In genomic region chr6:166492092-166492491, GRCh38 we compare ENCODE assay signal across 31 cellular contexts.
"Had no signal": no experiment of that assay in that cellular context is flagged by ENCODE, and none has a peak within 500 bp of the region (broad histone marks: within the 10 kb centered on the region; RNA-seq: fewer than 3 reads in every experiment).

No MANE protein-coding gene starts in this region.

- H3K27ac Mint-ChIP-seq: activated CD4-positive, alpha-beta T cell treated with anti-CD3 and anti-CD28 coated beads for 36 hours; activated CD8-positive, alpha-beta memory T cell treated with anti-CD3 and anti-CD28 coated beads, Interleukin-2, amount 10 ng/mL, durations not matched to agents 7 days and 5 days; activated CD8-positive, alpha-beta T cell treated with anti-CD3 and anti-CD28 coated beads, Interleukin-2, amount 10 ng/mL, durations not matched to agents 7 days and 5 days; activated naive CD8-positive, alpha-beta T cell treated with anti-CD3 and anti-CD28 coated beads, Interleukin-2, amount 10 ng/mL, durations not matched to agents 7 days and 5 days; activated T-cell treated with anti-CD3 and anti-CD28 coated beads, Interleukin-2, amount 50 U/mL, for 72 hours; effector memory CD8-positive, alpha-beta T cell; stimulated activated effector memory CD8-positive, alpha-beta T cell treated with anti-CD3 and anti-CD28 coated beads, Interleukin-12 subunit alpha, Interleukin-12 subunit beta, amount 100 ng/mL, for 72 hours; stimulated activated naive CD8-positive, alpha-beta T cell treated with anti-CD3 and anti-CD28 coated beads, Interleukin-15, Interleukin-2, amounts not matched to agents 100 ng/mL and 50 ng/mL, for 24 hours; T-helper 2 cell treated with Interferon-gamma antibody and Interleukin-4, amounts not matched to agents 5 μg/mL and 100 μg/mL, for 36 hours had no signal

- ATAC-seq: activated CD4-positive, alpha-beta T cell treated with anti-CD3 and anti-CD28 coated beads for 36 hours; activated CD8-positive, alpha-beta memory T cell treated with anti-CD3 and anti-CD28 coated beads, Interleukin-2, amount 10 ng/mL, durations not matched to agents 7 days and 5 days; activated CD8-positive, alpha-beta T cell treated with anti-CD3 and anti-CD28 coated beads, Interleukin-2, amount 10 ng/mL, durations not matched to agents 7 days and 5 days; activated T-cell treated with anti-CD3 and anti-CD28 coated beads, Interleukin-2, amount 50 U/mL, for 72 hours; effector memory CD8-positive, alpha-beta T cell; esophagus mucosa; mucosa of descending colon; pancreas; sciatic nerve; stimulated activated effector memory CD8-positive, alpha-beta T cell treated with anti-CD3 and anti-CD28 coated beads, Interleukin-12 subunit alpha, Interleukin-12 subunit beta, amount 100 ng/mL, for 72 hours had no signal

- H3K27ac ChIP-seq: ascending aorta, brain microvascular endothelial cell, left ventricle myocardium inferior, pancreas, prostate gland, skin epidermis, thoracic aorta, uterus had no signal

- H3K36me3 ChIP-seq: brain microvascular endothelial cell, uterus had no signal

- H3K9me3 Mint-ChIP-seq: effector memory CD8-positive, alpha-beta T cell; stimulated activated effector memory CD8-positive, alpha-beta T cell treated with anti-CD3 and anti-CD28 coated beads, Interleukin-12 subunit alpha, Interleukin-12 subunit beta, amount 100 ng/mL, for 72 hours had no signal

- H3K36me3 Mint-ChIP-seq: stimulated activated effector memory CD8-positive, alpha-beta T cell treated with anti-CD3 and anti-CD28 coated beads, Interleukin-12 subunit alpha, Interleukin-12 subunit beta, amount 100 ng/mL, for 72 hours had no signal

- H3K4me3 ChIP-seq: ascending aorta, left ventricle myocardium inferior, mucosa of descending colon, pancreas, prostate gland, skin epidermis, thoracic aorta, uterus had no signal

- H3K27me3 ChIP-seq: ascending aorta, brain microvascular endothelial cell, pancreas, uterus had no signal

- H3K9me3 ChIP-seq: ascending aorta, left ventricle myocardium inferior, mucosa of descending colon, pancreas, prostate gland, thoracic aorta, uterus had no signal

- DNase-seq: activated CD4-positive, alpha-beta T cell treated with anti-CD3 and anti-CD28 coated beads for 36 hours; activated CD4-positive, CD25-positive, alpha-beta regulatory T cell; activated CD8-positive, alpha-beta memory T cell treated with anti-CD3 and anti-CD28 coated beads, Interleukin-2, amount 10 ng/mL, durations not matched to agents 7 days and 5 days; activated CD8-positive, alpha-beta T cell treated with anti-CD3 and anti-CD28 coated beads, Interleukin-2, amount 10 ng/mL, durations not matched to agents 7 days and 5 days; activated naive CD4-positive, alpha-beta T cell treated with Interleukin-2 at 50 U/mL for 16 hours; activated naive CD8-positive, alpha-beta T cell treated with anti-CD3 and anti-CD28 coated beads, Interleukin-2, amount 10 ng/mL, durations not matched to agents 7 days and 5 days; activated T-cell treated with anti-CD3 and anti-CD28 coated beads for 4 hours; activated T-cell treated with anti-CD3 and anti-CD28 coated beads, Interleukin-2, amount 50 U/mL, for 72 hours; brain microvascular endothelial cell; cortex of kidney; effector memory CD8-positive, alpha-beta T cell; foreskin fibroblast; kidney glomerular epithelial cell; mucosa of descending colon; nucleus accumbens; pancreas; retina; stimulated activated CD4-positive, alpha-beta T cell treated with anti-CD3 and anti-CD28 coated beads, Interleukin-4, amount 100 ng/mL, for 24 hours; T-helper 1 cell; trophoblast cell; uterus had no signal

- H3K4me3 Mint-ChIP-seq: activated CD4-positive, alpha-beta T cell treated with anti-CD3 and anti-CD28 coated beads for 36 hours; activated CD8-positive, alpha-beta memory T cell treated with anti-CD3 and anti-CD28 coated beads, Interleukin-2, amount 10 ng/mL, durations not matched to agents 7 days and 5 days; activated CD8-positive, alpha-beta T cell treated with anti-CD3 and anti-CD28 coated beads, Interleukin-2, amount 10 ng/mL, durations not matched to agents 7 days and 5 days; activated naive CD8-positive, alpha-beta T cell treated with anti-CD3 and anti-CD28 coated beads, Interleukin-2, amount 10 ng/mL, durations not matched to agents 7 days and 5 days; activated T-cell treated with anti-CD3 and anti-CD28 coated beads, Interleukin-2, amount 50 U/mL, for 72 hours; effector memory CD8-positive, alpha-beta T cell; stimulated activated effector memory CD8-positive, alpha-beta T cell treated with anti-CD3 and anti-CD28 coated beads, Interleukin-12 subunit alpha, Interleukin-12 subunit beta, amount 100 ng/mL, for 72 hours; stimulated activated naive CD8-positive, alpha-beta T cell treated with anti-CD3 and anti-CD28 coated beads, Interleukin-15, Interleukin-2, amounts not matched to agents 100 ng/mL and 50 ng/mL, for 24 hours; T-helper 2 cell treated with Interferon-gamma antibody and Interleukin-4, amounts not matched to agents 5 μg/mL and 100 μg/mL, for 36 hours had no signal

- H3K4me1 ChIP-seq: ascending aorta, pancreas, prostate gland, uterus had no signal

- H3K27me3 Mint-ChIP-seq: activated CD4-positive, alpha-beta T cell treated with anti-CD3 and anti-CD28 coated beads for 36 hours; activated CD8-positive, alpha-beta memory T cell treated with anti-CD3 and anti-CD28 coated beads, Interleukin-2, amount 10 ng/mL, durations not matched to agents 7 days and 5 days; activated naive CD8-positive, alpha-beta T cell treated with anti-CD3 and anti-CD28 coated beads, Interleukin-2, amount 10 ng/mL, durations not matched to agents 7 days and 5 days; stimulated activated naive CD8-positive, alpha-beta T cell treated with anti-CD3 and anti-CD28 coated beads, Interleukin-15, Interleukin-2, amounts not matched to agents 100 ng/mL and 50 ng/mL, for 24 hours had no signal
